In genomic region chr2:100266126-100266525, GRCh38 we compare ENCODE assay signal across 14 cellular contexts. TPM values are rescaled to one million over a fixed set of nuclear protein-coding genes. Genes with fewer than 3 reads are reported as not detected.
DNase-seq lines count a peak whose midpoint lies in the region; ATAC-seq and TF ChIP-seq lines count a peak whose summit lies in the region.
"Had no signal": no experiment of that assay in that cellular context is flagged by ENCODE, and none has a peak within 500 bp of the region (broad histone marks: within the 10 kb centered on the region; RNA-seq: fewer than 3 reads in every experiment).

No MANE protein-coding gene starts in this region.

- H4K8ac ChIP-seq in trophoblast cell (ENCODE audit: low read depth, low read length): no peak overlapping the region

- peak overlapping the region; percentile 28 for H3K14ac ChIP-seq in trophoblast cell (ENCODE audit: low read length)

- no peak for TF ChIP-seq CTCF in adrenal gland (IDR thresholded peaks at IDR 0.05)

- H3K4me1 ChIP-seq in right cardiac atrium (ENCODE audit: control insufficient read depth, insufficient read depth, low read length): no peaks in the 10 kb centered on the region
- peaks cover 8 to 17% of the 10 kb centered on the region in 2 donors for H3K4me1 ChIP-seq in adrenal gland (replicated peaks in 1 of 2)
- H3K4me1 ChIP-seq in trophoblast cell (ENCODE audit: control insufficient read depth in 1 of 2, insufficient read depth in 2 of 2, low read length in 2 of 2): peaks cover 15 to 16% of the 10 kb centered on the region in 2 experiments
- H3K4me1 ChIP-seq: Caco-2 had no signal

- no peak overlapping the region for H2BK5ac ChIP-seq in trophoblast cell (ENCODE audit: low read depth, low read length, poor library complexity)

- no peak overlapping the region for H3K4me3 ChIP-seq in right cardiac atrium (ENCODE audit: low read length)
- no peak overlapping the region for H3K4me3 ChIP-seq in adrenal gland
- H3K4me3 ChIP-seq in trophoblast cell (ENCODE audit: low read depth, low read length): no peak overlapping the region
- H3K4me3 ChIP-seq: GM23248 had no signal

- 95% methylated on average over 7 of the region's 7 CpGs for WGBS in right cardiac atrium
- WGBS in adrenal gland, 4 donors: 80 to 93% (median 87%) methylated on average over 6 to 7 of the region's 7 CpGs
- WGBS in trophoblast cell (ENCODE audit: extremely low coverage, insufficient coverage, insufficient read length): no CpG with 5 or more reads among the region's 7 CpGs

- no peak overlapping the region for H2AFZ ChIP-seq in trophoblast cell (ENCODE audit: insufficient read depth, low read length, poor library complexity)
- H2AFZ ChIP-seq: GM23248 had no signal

- H3K4ac ChIP-seq in trophoblast cell (ENCODE audit: low read depth, low read length): no peak overlapping the region

- TF ChIP-seq POLR2A in adrenal gland (IDR thresholded peaks at IDR 0.05): no peak

- no peaks in the 10 kb centered on the region for H3K79me2 ChIP-seq in trophoblast cell (ENCODE audit: control insufficient read depth, insufficient read depth, low read length, poor library complexity)

- DNase-seq in cardiac septum (ENCODE audit: low spot score) (peak; percentile 66), right cardiac atrium (no peak), adrenal gland (no peak), trophoblast cell (no peak), T-helper 2 cell (no peak)
- DNase-seq: C1 segment of cervical spinal cord; Caco-2; CD4-positive, alpha-beta memory T cell; DMS153; DND-41; GM23248; H7 had no signal

- H2AK5ac ChIP-seq in trophoblast cell (ENCODE audit: low read length): no peak overlapping the region

- H3K79me1 ChIP-seq in trophoblast cell (ENCODE audit: low read length): peaks cover 8% of the 10 kb centered on the region

- no peak overlapping the region for H4K12ac ChIP-seq in trophoblast cell (ENCODE audit: low read depth, low read length)

- H3K36me3 ChIP-seq in adrenal gland (replicated peaks in 1 of 2): no peaks in the 10 kb centered on the region
- H3K36me3 ChIP-seq in trophoblast cell (ENCODE audit: control insufficient read depth in 1 of 2, insufficient read depth in 2 of 2, low read length in 2 of 2): no peaks in the 10 kb centered on the region

- no peak overlapping the region for H3K9ac ChIP-seq in trophoblast cell (ENCODE audit: low read length)
- H3K9ac ChIP-seq: GM23248 had no signal

- intact Hi-C loops in cardiac septum (cut with DNase I) (no loop called here), right cardiac atrium (cut with DNase I) (no loop called here), adrenal gland (cut with DNase I) (no loop called here)

- no peak overlapping the region for H3K27ac ChIP-seq in right cardiac atrium (ENCODE audit: low read length)
- peak overlapping the region in 3 of 5 donors; percentile 3 to 30 (median 6) for H3K27ac ChIP-seq in adrenal gland
- H3K27ac ChIP-seq in trophoblast cell (ENCODE audit: low read depth, low read length): no peak overlapping the region
- H3K27ac ChIP-seq: GM23248 had no signal

- no peaks in the 10 kb centered on the region for H3K27me3 ChIP-seq in right cardiac atrium (ENCODE audit: control insufficient read depth, insufficient read depth)
- no peaks in the 10 kb centered on the region for H3K27me3 ChIP-seq in adrenal gland
- H3K27me3 ChIP-seq in trophoblast cell (ENCODE audit: insufficient read depth, low read length): no peaks in the 10 kb centered on the region

- no peak overlapping the region for H3K23ac ChIP-seq in trophoblast cell (ENCODE audit: low read length)

- no peak overlapping the region for H3K4me2 ChIP-seq in trophoblast cell (ENCODE audit: low read length)

- no peak overlapping the region for H2BK120ac ChIP-seq in trophoblast cell (ENCODE audit: insufficient read depth, low read length, poor library complexity)

- peak overlapping the region; percentile 52 for H4K91ac ChIP-seq in trophoblast cell (ENCODE audit: low read depth, low read length)

- no peak overlapping the region for H3K18ac ChIP-seq in trophoblast cell (ENCODE audit: low read length)

- H3K9me3 ChIP-seq in right cardiac atrium (ENCODE audit: control insufficient read depth, low read length) (no peaks in the 10 kb centered on the region), adrenal gland (replicated peaks in 1 of 3) (no peaks in the 10 kb centered on the region), trophoblast cell (ENCODE audit: insufficient read depth, low read depth, low read length) (no peaks in the 10 kb centered on the region)
- H3K9me3 ChIP-seq: Caco-2 had no signal

- ATAC-seq in right cardiac atrium (no peak), HG03139 (IDR thresholded peaks at IDR 0.05; ENCODE audit: unreplicated experiment) (no peak)
- ATAC-seq: HCT116 had no signal

- H2BK12ac ChIP-seq in trophoblast cell (ENCODE audit: low read length): peak overlapping the region; percentile 88

RNA-seq across cellular contexts. Expression of gene LONRF2, which starts 56.2 kb away (rescaled TPM):
- 24.5 TPM for total RNA-seq in cardiac septum
- total RNA-seq in right cardiac atrium: 10 to 100 TPM; 14.2 to 19.6 (median 15.0) TPM
- polyA plus RNA-seq in right cardiac atrium: 5.0 TPM
- total RNA-seq in adrenal gland: 100 to 1,000 TPM in 1 of 8 donors, 10 to 100 TPM in 7; 30.5 to 110 (median 61.9) TPM
- 10 to 100 TPM in 1 of 3 donors, 1 to 10 TPM in 2; 8.1 to 32.5 (median 8.4) TPM for polyA plus RNA-seq in adrenal gland
- polyA plus RNA-seq in trophoblast cell (2013): 1.8 and 2.0 TPM in 2 replicates
- total RNA-seq: Caco-2, H7 had no signal
- polyA plus RNA-seq: GM23248 had no signal

Comparison
In these comparisons a context has a peak if more than half of its experiments do, and no peak if none do; other contexts are left out.
1. H3K27ac ChIP-seq: peak in adrenal gland (3 of 5); none in right cardiac atrium (single experiment) and trophoblast cell (single experiment).